In the genomic region with DNA sequence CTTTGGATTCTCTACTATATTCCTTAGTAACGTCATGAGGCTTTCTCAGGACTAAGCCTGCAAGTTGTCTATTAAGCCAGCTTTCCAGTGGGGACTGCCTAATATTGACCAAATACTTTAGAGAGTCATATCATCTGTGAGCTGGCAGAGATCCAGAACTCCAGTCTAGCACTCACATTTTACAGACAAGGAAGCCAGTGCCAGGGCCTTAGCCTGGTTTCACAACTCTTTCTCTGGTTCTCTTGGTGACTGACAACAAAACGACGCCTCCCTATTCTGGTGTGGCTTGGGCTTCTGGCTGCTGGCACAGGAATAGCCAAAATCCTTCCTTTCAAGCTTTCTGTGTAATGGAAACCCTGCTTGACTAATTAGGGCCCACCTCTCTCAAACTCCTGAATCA, we compare ENCODE assay signal across 9 cellular contexts.
DNase-seq lines count a peak whose midpoint lies in the region; ATAC-seq and TF ChIP-seq lines count a peak whose summit lies in the region.
"Had no signal": no experiment of that assay in that cellular context is flagged by ENCODE, and none has a peak within 500 bp of the region (broad histone marks: within the 10 kb centered on the region; RNA-seq: fewer than 3 reads in every experiment).

No MANE protein-coding gene starts in this region.

- WGBS in adrenal gland, 4 donors: 28 to 56% (median 47%) methylated on average over 3 of the region's 3 CpGs
- 24 to 36% methylated on average over 3 of the region's 3 CpGs for WGBS in upper lobe of left lung, 2 donors

- peak; percentile 79 for DNase-seq in SIG-M5 treated with dmso at 0.1 percent for 504 hours (lab: John Stamatoyannopoulos, UW; ENCODE audit: unreplicated experiment)
- DNase-seq in SIG-M5 (lab: John Stamatoyannopoulos, UW): no peak
- DNase-seq in adrenal gland: peak; percentile 54 to 92 (median 86)
- DNase-seq in left kidney (ENCODE audit: low read depth, low spot score): peak; percentile 58
- DNase-seq in upper lobe of left lung: peak in 1 of 2 donors; percentile 94
- DNase-seq in activated CD4-positive, alpha-beta T cell treated with anti-CD3 and anti-CD28 coated beads for 48 hours: no peak
- no peak for DNase-seq in CD8-positive, alpha-beta memory T cell

- H3K9me3 Mint-ChIP-seq in CD8-positive, alpha-beta memory T cell: no peaks in the 10 kb centered on the region

- intact Hi-C loops in adrenal gland (cut with DNase I): no loop called here

- H3K27me3 Mint-ChIP-seq in CD8-positive, alpha-beta memory T cell: peaks cover 0 to 2% of the 10 kb centered on the region in 2 donors

- no peaks in the 10 kb centered on the region for H3K9me3 ChIP-seq in adrenal gland (replicated peaks in 1 of 3)
- no peaks in the 10 kb centered on the region for H3K9me3 ChIP-seq in upper lobe of left lung
- H3K9me3 ChIP-seq in CD8-positive, alpha-beta memory T cell (ENCODE audit: low read length): no peaks in the 10 kb centered on the region

- CTCF ChIA-PET in CD8-positive, alpha-beta memory T cell (lab: Charles Lee): interaction anchor here (1.2 to 7.2 kb wide), 4 partner anchors 11 to 187 kb away, joined by 3 to 85 read pairs (median 15); no protein-coding TSS in a partner anchor

- TF ChIP-seq CTCF in adrenal gland (IDR thresholded peaks at IDR 0.05) (no peak), upper lobe of left lung (IDR thresholded peaks at IDR 0.05) (no peak)

- no peak overlapping the region for H3K4me3 ChIP-seq in adrenal gland
- no peak overlapping the region for H3K4me3 ChIP-seq in upper lobe of left lung
- no peak overlapping the region for H3K4me3 ChIP-seq in CD8-positive, alpha-beta memory T cell (ENCODE audit: low read length)

- no peaks in the 10 kb centered on the region for H3K36me3 ChIP-seq in adrenal gland (replicated peaks in 1 of 2)
- no peaks in the 10 kb centered on the region for H3K36me3 ChIP-seq in upper lobe of left lung
- H3K36me3 ChIP-seq in CD8-positive, alpha-beta memory T cell (ENCODE audit: insufficient read depth, low read length): no peaks in the 10 kb centered on the region

- TF ChIP-seq POLR2A in adrenal gland (IDR thresholded peaks at IDR 0.05) (no peak), upper lobe of left lung (IDR thresholded peaks at IDR 0.05) (peak in 1 of 4 donors; percentile 27)

- POLR2A ChIA-PET in CD8-positive, alpha-beta memory T cell (lab: Charles Lee): interaction anchor here (1.4 kb wide), 1 partner anchor 10 kb away, joined by 3 read pairs; no protein-coding TSS in a partner anchor

- H3K27ac ChIP-seq in adrenal gland (peak overlapping the region in 1 of 5 donors; percentile 3), upper lobe of left lung (peak overlapping the region; percentile 77 to 85 (median 78))
- no peak overlapping the region for H3K27ac ChIP-seq in CD8-positive, alpha-beta memory T cell (ENCODE audit: low read depth, low read length)

- H3K4me3 Mint-ChIP-seq in CD8-positive, alpha-beta memory T cell: no peak overlapping the region
- H3K4me3 Mint-ChIP-seq: B cell had no signal

- H3K27me3 ChIP-seq in adrenal gland: no peaks in the 10 kb centered on the region
- no peaks in the 10 kb centered on the region for H3K27me3 ChIP-seq in upper lobe of left lung
- H3K27me3 ChIP-seq in CD8-positive, alpha-beta memory T cell (ENCODE audit: insufficient read depth, low read length, poor library complexity, severe bottlenecking): no peaks in the 10 kb centered on the region

- H3K36me3 Mint-ChIP-seq in CD8-positive, alpha-beta memory T cell: peaks cover 0 to 1% (median 0%) of the 10 kb centered on the region in 3 donors

- TF ChIP-seq EP300 in upper lobe of left lung (IDR thresholded peaks at IDR 0.05): peak in 1 of 4 donors; percentile 73

- ATAC-seq in upper lobe of left lung (ENCODE audit: low FRiP score in 2 of 2) (peak; percentile 76), HG03521 (IDR thresholded peaks at IDR 0.05; ENCODE audit: unreplicated experiment) (no peak)

- peak overlapping the region in 2 of 8 donors; percentile 38 to 51 for H3K27ac Mint-ChIP-seq in CD8-positive, alpha-beta memory T cell
- H3K27ac Mint-ChIP-seq: B cell had no signal

- H3K4me1 Mint-ChIP-seq in CD8-positive, alpha-beta memory T cell: peaks cover 5 to 39% (median 23%) of the 10 kb centered on the region in 3 donors
- H3K4me1 Mint-ChIP-seq: B cell had no signal

- H3K4me1 ChIP-seq in adrenal gland (replicated peaks in 1 of 2) (peaks cover 10 to 28% of the 10 kb centered on the region in 2 donors), upper lobe of left lung (peaks cover 16 to 31% (median 24%) of the 10 kb centered on the region in 4 donors)
- peaks cover 5% of the 10 kb centered on the region for H3K4me1 ChIP-seq in CD8-positive, alpha-beta memory T cell (ENCODE audit: insufficient read depth, low read length)

Comparison
In these comparisons a context has a peak if more than half of its experiments do, and no peak if none do; other contexts are left out.
1. DNase-seq: peak in SIG-M5 treated with dmso at 0.1 percent for 504 hours (single experiment), adrenal gland (7 of 7) and left kidney (single experiment); none in SIG-M5 (single experiment), activated CD4-positive, alpha-beta T cell treated with anti-CD3 and anti-CD28 coated beads for 48 hours (single experiment) and CD8-positive, alpha-beta memory T cell (0 of 5).